1 cellular context compared by ENCODE assay signal in genomic region chr7:140426130-140426529, GRCh38.
TF ChIP-seq lines count a peak whose summit lies in the region.

No MANE protein-coding gene starts in this region.

TF ChIP-seq in HepG2, 621 proteins besides CTCF, POLR2A, EP300 and RAD21:
- no peak for TF ChIP-seq ZNF276 (CRISPR knock-in tag; IDR thresholded peaks at IDR 0.05; ENCODE audit: low read depth)
- no peak for TF ChIP-seq CREB3 (CRISPR knock-in tag; IDR thresholded peaks at IDR 0.05)
- no peak for TF ChIP-seq CEBPZ (IDR thresholded peaks at IDR 0.05; ENCODE audit: low read length)
- no peak for TF ChIP-seq REPIN1 (CRISPR knock-in tag; IDR thresholded peaks at IDR 0.05; ENCODE audit: borderline replicate concordance, low read depth)
